1 cellular context compared by ENCODE assay signal in genomic region chr9:129166962-129167557, GRCh38.
A peak's percentile ranks its signal among the peaks of the same experiment; 100 is the strongest.
TF ChIP-seq lines count a peak whose summit lies in the region.

No MANE protein-coding gene starts in this region.

TF ChIP-seq in HepG2, 621 proteins besides CTCF, POLR2A, EP300 and RAD21 (continued from another document and continues in another):
- no peak for TF ChIP-seq THAP8 (CRISPR knock-in tag; IDR thresholded peaks at IDR 0.05; ENCODE audit: borderline replicate concordance)
- TF ChIP-seq FOXO1 (CRISPR knock-in tag; IDR thresholded peaks at IDR 0.05), result no peak
- no peak for TF ChIP-seq ZNF768 (CRISPR knock-in tag; IDR thresholded peaks at IDR 0.05)
- no peak for TF ChIP-seq FUBP1 (CRISPR knock-in tag; IDR thresholded peaks at IDR 0.05; ENCODE audit: borderline replicate concordance)
- no peak for TF ChIP-seq ZNF879 (CRISPR knock-in tag; IDR thresholded peaks at IDR 0.05)
- TF ChIP-seq ZNF792 (CRISPR knock-in tag; IDR thresholded peaks at IDR 0.05), result no peak; the same call in 1 of the 2 replicates
- TF ChIP-seq PCBP2 (optimal IDR thresholded peaks at IDR 0.05; ENCODE audit: low read depth, low read length, poor library complexity, severe bottlenecking), result no peak
- TF ChIP-seq EHMT2 (IDR thresholded peaks at IDR 0.05; ENCODE audit: borderline replicate concordance, low read depth, low read length), result no peak
- TF ChIP-seq ZNF512 (CRISPR knock-in tag; IDR thresholded peaks at IDR 0.05), result no peak
- no peak for TF ChIP-seq HNF1B (CRISPR knock-in tag; IDR thresholded peaks at IDR 0.05)
- no peak for TF ChIP-seq ZNF326 (CRISPR knock-in tag; IDR thresholded peaks at IDR 0.05; ENCODE audit: borderline replicate concordance)
- TF ChIP-seq TEAD3 (CRISPR knock-in tag; optimal IDR thresholded peaks at IDR 0.05; ENCODE audit: borderline replicate concordance), result peak; percentile 28
- peak; percentile 20; the same call in 1 of the 2 replicates for TF ChIP-seq ZFP91 (CRISPR knock-in tag; IDR thresholded peaks at IDR 0.05; ENCODE audit: borderline replicate concordance)
- no peak for TF ChIP-seq ZNF350 (CRISPR knock-in tag; IDR thresholded peaks at IDR 0.05; ENCODE audit: borderline replicate concordance, low read depth)
- TF ChIP-seq FLYWCH1 (CRISPR knock-in tag; IDR thresholded peaks at IDR 0.05), result no peak
- TF ChIP-seq ZNF24 (IDR thresholded peaks at IDR 0.05), result no peak
- TF ChIP-seq ZNF749 (CRISPR knock-in tag; IDR thresholded peaks at IDR 0.05; ENCODE audit: borderline replicate concordance), result no peak
- TF ChIP-seq ZNF770 (CRISPR knock-in tag; IDR thresholded peaks at IDR 0.05), result no peak
- TF ChIP-seq ZNF501 (CRISPR knock-in tag; IDR thresholded peaks at IDR 0.05), result no peak
- TF ChIP-seq GRHL1 (CRISPR knock-in tag; conservative IDR thresholded peaks at IDR 0.05), result no peak
- TF ChIP-seq SCMH1 (CRISPR knock-in tag; IDR thresholded peaks at IDR 0.05; ENCODE audit: borderline replicate concordance), result no peak
- no peak for TF ChIP-seq HMGXB3 (CRISPR knock-in tag; IDR thresholded peaks at IDR 0.05; ENCODE audit: borderline replicate concordance)
- no peak for TF ChIP-seq NFAT5 (CRISPR knock-in tag; IDR thresholded peaks at IDR 0.05)
- TF ChIP-seq SKIL (CRISPR knock-in tag; IDR thresholded peaks at IDR 0.05; ENCODE audit: borderline replicate concordance), result no peak
- no peak for TF ChIP-seq CREM (IDR thresholded peaks at IDR 0.05)
- no peak for TF ChIP-seq CREM (CRISPR knock-in tag; IDR thresholded peaks at IDR 0.05)
- TF ChIP-seq SMARCC2 (IDR thresholded peaks at IDR 0.05), result no peak
- TF ChIP-seq NR2F2 (IDR thresholded peaks at IDR 0.05; ENCODE audit: borderline replicate concordance, low read depth), result no peak
- no peak for TF ChIP-seq ZIK1 (CRISPR knock-in tag; IDR thresholded peaks at IDR 0.05; ENCODE audit: borderline replicate concordance, low read depth)
- no peak for TF ChIP-seq RFX3 (CRISPR knock-in tag; IDR thresholded peaks at IDR 0.05)
- no peak for TF ChIP-seq ZNF550 (CRISPR knock-in tag; IDR thresholded peaks at IDR 0.05; ENCODE audit: borderline replicate concordance)
- no peak for TF ChIP-seq MYC (CRISPR knock-in tag; IDR thresholded peaks at IDR 0.05; ENCODE audit: borderline replicate concordance)
- no peak for TF ChIP-seq XBP1 (CRISPR knock-in tag; IDR thresholded peaks at IDR 0.05)
- TF ChIP-seq FOXM1 (CRISPR knock-in tag; IDR thresholded peaks at IDR 0.05), result no peak
